Comparison of ENCODE assay signal across 30 cellular contexts in genomic region chr10:65149878-65150277, GRCh38.
"Had no signal": no experiment of that assay in that cellular context is flagged by ENCODE, and none has a peak within 500 bp of the region (broad histone marks: within the 10 kb centered on the region; RNA-seq: fewer than 3 reads in every experiment).

No MANE protein-coding gene starts in this region.

- H3K36me3 ChIP-seq: MG63, Peyer's patch, SJSA1 had no signal

- H3K4me1 ChIP-seq: Peyer's patch, SJSA1 had no signal

- H3K27me3 ChIP-seq: MG63, Peyer's patch, SJSA1 had no signal

- H3K9ac ChIP-seq: SK-N-SH had no signal

- H3K27ac ChIP-seq: Peyer's patch, SJSA1 had no signal

- DNase-seq: Kasumi-1, KG1, MG63, MV-4-11, NCI-H1092, NCI-H1105, NCI-H1417 treated with DMSO at 0.1 percent for 48 hours, NCI-H1436 treated with DMSO at 0.1 percent for 48 hours, NCI-H1694 treated with DMSO at 0.1 percent for 48 hours, NCI-H187 treated with DMSO at 0.1 percent for 48 hours, NCI-H2029, NCI-H2081 treated with DMSO at 0.1 percent for 48 hours, NCI-H2107, NCI-H2171, NCI-H226, NCI-H446 treated with DMSO at 0.1 percent for 48 hours, NCI-H510A, NCI-H524, NCI-H526, NCI-H69, NCI-H748 treated with DMSO at 0.1 percent for 48 hours, NCI-H82, Peyer's patch, Right ventricle myocardium superior, RPMI8226, SHP77 treated with DMSO at 0.1 percent for 48 hours, SK-N-SH, SW 1271, T-helper 1 cell had no signal

- H3K9me2 ChIP-seq: SK-N-SH had no signal

- H3K4me3 ChIP-seq: MG63, Peyer's patch, SJSA1 had no signal

- H3K4me2 ChIP-seq: SK-N-SH had no signal

- H3K9me3 ChIP-seq: MG63, Peyer's patch, SJSA1, SK-N-SH had no signal
